Comparison of ENCODE assay signal across 14 cellular contexts in the genomic region with DNA sequence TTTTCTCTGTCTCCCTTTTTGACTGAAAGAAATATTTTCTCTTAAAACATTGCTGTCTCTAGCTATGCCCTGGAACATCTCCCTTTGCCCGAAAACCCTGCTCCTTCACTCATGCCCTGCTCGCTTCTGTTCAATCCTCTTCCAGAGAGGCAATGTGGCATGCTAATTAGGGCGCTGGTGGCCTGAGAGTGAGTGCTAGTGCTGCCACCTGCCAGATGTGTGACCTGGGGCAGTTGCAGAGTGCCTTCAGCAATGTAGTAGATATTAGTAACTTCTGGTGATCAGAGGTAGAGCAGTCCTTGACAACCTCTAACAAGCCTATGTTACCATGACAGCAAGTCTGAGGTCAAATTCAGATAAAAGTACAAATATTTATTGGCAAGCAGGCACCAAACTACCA.
"Had no signal": no experiment of that assay in that cellular context is flagged by ENCODE, and none has a peak within 500 bp of the region (broad histone marks: within the 10 kb centered on the region; RNA-seq: fewer than 3 reads in every experiment).

No MANE protein-coding gene starts in this region.

- H3K27ac ChIP-seq: colonic mucosa, hepatocyte, neutrophil, stomach, thyroid gland had no signal

- H3K27me3 Mint-ChIP-seq: activated B cell treated with CpG ODN at 0.5 μM for 24 hours; activated naive CD8-positive, alpha-beta T cell treated with anti-CD3 and anti-CD28 coated beads, Interleukin-2, amount 10 ng/mL, durations not matched to agents 7 days and 5 days had no signal

- H3K36me3 Mint-ChIP-seq: activated naive CD8-positive, alpha-beta T cell treated with anti-CD3 and anti-CD28 coated beads, Interleukin-2, amount 10 ng/mL, durations not matched to agents 7 days and 5 days had no signal

- H3K9me3 ChIP-seq: colonic mucosa, neutrophil, stomach, thyroid gland had no signal

- H3K4me3 Mint-ChIP-seq: activated B cell treated with CpG ODN at 0.5 μM for 24 hours; activated naive CD8-positive, alpha-beta T cell treated with anti-CD3 and anti-CD28 coated beads, Interleukin-2, amount 10 ng/mL, durations not matched to agents 7 days and 5 days had no signal

- DNase-seq: activated B cell treated with CpG ODN at 0.5 μM for 24 hours; activated naive CD8-positive, alpha-beta T cell treated with anti-CD3 and anti-CD28 coated beads, Interleukin-2, amount 10 ng/mL, durations not matched to agents 7 days and 5 days; activated T-cell treated with anti-CD3 and anti-CD28 coated beads, Interleukin-2, amount 50 U/mL, for 1 hour; aorta; colonic mucosa; effector memory CD4-positive, alpha-beta T cell; retina; stimulated activated CD4-positive, alpha-beta T cell treated with anti-CD3 and anti-CD28 coated beads, Interleukin-15, amount 100 ng/mL, for 24 hours; stimulated activated CD4-positive, alpha-beta T cell treated with anti-CD3 and anti-CD28 coated beads, Interleukin-4, amount 100 ng/mL, for 4 hours; stomach; T-helper 2 cell; thyroid gland had no signal

- H3K4me1 ChIP-seq: colonic mucosa, stomach, thyroid gland had no signal

- H3K9me3 Mint-ChIP-seq: activated B cell treated with CpG ODN at 0.5 μM for 24 hours; activated naive CD8-positive, alpha-beta T cell treated with anti-CD3 and anti-CD28 coated beads, Interleukin-2, amount 10 ng/mL, durations not matched to agents 7 days and 5 days had no signal

- H3K27me3 ChIP-seq: colonic mucosa, hepatocyte, neutrophil, stomach, thyroid gland had no signal

- H3K4me3 ChIP-seq: colonic mucosa, hepatocyte, stomach, thyroid gland had no signal

- H3K27ac Mint-ChIP-seq: activated B cell treated with CpG ODN at 0.5 μM for 24 hours; activated naive CD8-positive, alpha-beta T cell treated with anti-CD3 and anti-CD28 coated beads, Interleukin-2, amount 10 ng/mL, durations not matched to agents 7 days and 5 days had no signal

- H3K4me1 Mint-ChIP-seq: activated B cell treated with CpG ODN at 0.5 μM for 24 hours; activated naive CD8-positive, alpha-beta T cell treated with anti-CD3 and anti-CD28 coated beads, Interleukin-2, amount 10 ng/mL, durations not matched to agents 7 days and 5 days had no signal

- H3K36me3 ChIP-seq: colonic mucosa, neutrophil, stomach, thyroid gland had no signal
